Comparison of ENCODE assay signal across 10 cellular contexts in genomic region chr3:196511108-196511507, GRCh38. TPM values are rescaled to one million over a fixed set of nuclear protein-coding genes. Genes with fewer than 3 reads are reported as not detected.
"Had no signal": no experiment of that assay in that cellular context is flagged by ENCODE, and none has a peak within 500 bp of the region (broad histone marks: within the 10 kb centered on the region; RNA-seq: fewer than 3 reads in every experiment).

No MANE protein-coding gene starts in this region.

RNA-seq across cellular contexts. Expression of gene SMCO1, which starts 4.0 kb away (rescaled TPM):
- total RNA-seq: OCI-LY7, PC-3, PC-9, Peyer's patch, RPMI7951, SJCRH30, SJSA1, SK-MEL-5, T-cell had no signal
- polyA plus RNA-seq: SK-N-SH had no signal
